In genomic region chr16:85369741-85370528, GRCh38 we compare ENCODE assay signal across 8 cellular contexts.
DNase-seq lines count a peak whose midpoint lies in the region; ATAC-seq, FAIRE-seq and TF ChIP-seq lines count a peak whose summit lies in the region.

No MANE protein-coding gene starts in this region.

- H4K20me1 ChIP-seq in DOHH2 (ENCODE audit: control insufficient read depth, insufficient read depth, low read depth, low read length): no peaks in the 10 kb centered on the region
- no peaks in the 10 kb centered on the region for H4K20me1 ChIP-seq in endothelial cell of umbilical vein (replicated peaks; ENCODE audit: control insufficient read depth, extremely low read depth, insufficient read depth, low read length)

- H3F3A ChIP-seq in DOHH2 (ENCODE audit: control insufficient read depth, insufficient read depth): no peaks in the 10 kb centered on the region

- no peak overlapping the region for H3K9ac ChIP-seq in endothelial cell of umbilical vein (replicated peaks; ENCODE audit: extremely low read depth, insufficient read depth, low read length)

- 0 out of 2 replicates have a peak, but pooled peaks cover 2% of the 10 kb centered on the region for H3K4me1 ChIP-seq in DOHH2 (ENCODE audit: control insufficient read depth, low read length)
- no peaks in the 10 kb centered on the region for H3K4me1 ChIP-seq in endothelial cell of umbilical vein (ENCODE audit: control insufficient read depth, extremely low read depth, insufficient read depth, low read length)
- H3K4me1 ChIP-seq in tibial nerve: peaks cover 0 to 97% (median 24%) of the 10 kb centered on the region in 4 donors

- FAIRE-seq in endothelial cell of umbilical vein (lab: Jason Lieb, UNC): peak; percentile 81

- H3K79me2 ChIP-seq in DOHH2 (ENCODE audit: control insufficient read depth, low read length): no peaks in the 10 kb centered on the region
- H3K79me2 ChIP-seq in endothelial cell of umbilical vein (ENCODE audit: control insufficient read depth, insufficient read depth, low read length): no peaks in the 10 kb centered on the region

- H3K27me3 Mint-ChIP-seq in activated CD8-positive, alpha-beta T cell treated with anti-CD3 and anti-CD28 coated beads for 36 hours: no peaks in the 10 kb centered on the region
- H3K27me3 Mint-ChIP-seq in natural killer cell (ENCODE audit: low read depth in 2 of 2): no peaks in the 10 kb centered on the region

- TF ChIP-seq POLR2A in endothelial cell of umbilical vein (IDR thresholded peaks at IDR 0.05; ENCODE audit: low read depth, low read length) (no peak), tibial nerve (IDR thresholded peaks at IDR 0.05) (no peak), GM18505 (IDR thresholded peaks at IDR 0.05; ENCODE audit: borderline replicate concordance, extremely low read depth, insufficient read depth, insufficient read length) (no peak)

- H3K4me2 ChIP-seq in DOHH2 (ENCODE audit: low read length) (no peak overlapping the region), endothelial cell of umbilical vein (ENCODE audit: insufficient read depth, low read length) (no peak overlapping the region)

- H3K9me3 ChIP-seq in DOHH2 (ENCODE audit: control insufficient read depth, insufficient read depth, low read length) (no peaks in the 10 kb centered on the region), endothelial cell of umbilical vein (replicated peaks; ENCODE audit: control insufficient read depth, insufficient read depth, low read length) (no peaks in the 10 kb centered on the region), tibial nerve (no peaks in the 10 kb centered on the region)

- H3K27ac ChIP-seq in DOHH2 (ENCODE audit: low read depth, low read length) (no peak overlapping the region), endothelial cell of umbilical vein (ENCODE audit: insufficient read depth, low read depth, low read length) (no peak overlapping the region), tibial nerve (peak overlapping the region; percentile 19 to 89 (median 78))

- CTCF ChIA-PET in activated CD8-positive, alpha-beta T cell treated with anti-CD3 and anti-CD28 coated beads for 36 hours (lab: Charles Lee): interaction anchor here (1.2 to 2.7 kb wide), 6 partner anchors 8 to 347 kb away, joined by 3 to 9 read pairs (median 4); no protein-coding TSS in a partner anchor
- CTCF ChIA-PET in endothelial cell of umbilical vein (lab: Charles Lee): interaction anchor here (0.8 to 3.3 kb wide), 8 partner anchors 10 to 255 kb away, joined by 3 to 22 read pairs (median 5); no protein-coding TSS in a partner anchor

- POLR2A ChIA-PET in activated CD8-positive, alpha-beta T cell treated with anti-CD3 and anti-CD28 coated beads for 36 hours (lab: Charles Lee): no interaction called here
- POLR2A ChIA-PET in endothelial cell of umbilical vein (lab: Charles Lee): no interaction called here

- H3K36me3 Mint-ChIP-seq in activated CD8-positive, alpha-beta T cell treated with anti-CD3 and anti-CD28 coated beads for 36 hours (ENCODE audit: low read depth): no peaks in the 10 kb centered on the region
- H3K36me3 Mint-ChIP-seq in natural killer cell: no peaks in the 10 kb centered on the region

- dilution Hi-C loops in endothelial cell of umbilical vein (cut with MboI; ENCODE audit: extremely low pct_ligation_motif_present, low sequenced_read_pairs): no loop called here

- H3K4me3 ChIP-seq in DOHH2 (ENCODE audit: low read length): no peak overlapping the region
- no peak overlapping the region for H3K4me3 ChIP-seq in endothelial cell of umbilical vein (replicated peaks in 1 of 3; ENCODE audit: insufficient read depth in 1 of 3, low read depth in 1 of 3, low read length in 3 of 3)
- no peak overlapping the region for H3K4me3 ChIP-seq in tibial nerve

- H3K36me3 ChIP-seq in DOHH2 (ENCODE audit: control insufficient read depth, low read length) (no peaks in the 10 kb centered on the region), endothelial cell of umbilical vein (ENCODE audit: control insufficient read depth in 2 of 2, extremely low read depth in 1 of 2, insufficient read depth in 2 of 2, low read length in 2 of 2) (no peaks in the 10 kb centered on the region), tibial nerve (no peaks in the 10 kb centered on the region)

- H3K9me2 ChIP-seq in DOHH2 (replicated peaks; ENCODE audit: control insufficient read depth, low read length): no peaks in the 10 kb centered on the region

- H3K9me3 Mint-ChIP-seq in activated CD8-positive, alpha-beta T cell treated with anti-CD3 and anti-CD28 coated beads for 36 hours: no peaks in the 10 kb centered on the region
- H3K9me3 Mint-ChIP-seq in natural killer cell: no peaks in the 10 kb centered on the region

- DNase-seq in LHCN-M2 (ENCODE audit: low read depth) (peak; percentile 36), endothelial cell of umbilical vein (ENCODE audit: low read depth, low spot score) (no peak), natural killer cell (peak; percentile 54), tibial nerve (ENCODE audit: low spot score in 2 of 2) (peak; percentile 44 to 70)
- peak; percentile 72 for DNase-seq in activated CD8-positive, alpha-beta T cell treated with anti-CD3 and anti-CD28 coated beads for 36 hours

- no peak overlapping the region for H3K27ac Mint-ChIP-seq in activated CD8-positive, alpha-beta T cell treated with anti-CD3 and anti-CD28 coated beads for 36 hours
- no peak overlapping the region for H3K27ac Mint-ChIP-seq in natural killer cell

- no TSS peak for BruUV-seq in endothelial cell of umbilical vein (replicated peaks; lab: Mats Ljungman, UMichigan)

- H2AFZ ChIP-seq in endothelial cell of umbilical vein (ENCODE audit: low read depth, low read length): no peak overlapping the region

- H3K9me1 ChIP-seq in endothelial cell of umbilical vein (replicated peaks; ENCODE audit: control insufficient read depth, extremely low read depth, insufficient read depth, low read length): no peaks in the 10 kb centered on the region

- intact Hi-C loops in activated CD8-positive, alpha-beta T cell treated with anti-CD3 and anti-CD28 coated beads for 36 hours (cut with micrococcal nuclease): no loop called here
- intact Hi-C loops in endothelial cell of umbilical vein (cut with micrococcal nuclease): loop anchor here (1.0 kb wide), 1 partner anchor 240 kb away; no protein-coding TSS in a partner anchor
- intact Hi-C loops in natural killer cell (cut with micrococcal nuclease): loop anchor here (5.0 kb wide), 1 partner anchor 347 kb away; no protein-coding TSS in a partner anchor

- peaks cover 10% of the 10 kb centered on the region for H3K4me1 Mint-ChIP-seq in activated CD8-positive, alpha-beta T cell treated with anti-CD3 and anti-CD28 coated beads for 36 hours (ENCODE audit: low read depth)
- no peaks in the 10 kb centered on the region for H3K4me1 Mint-ChIP-seq in natural killer cell

- no peak overlapping the region for H3K4me3 Mint-ChIP-seq in activated CD8-positive, alpha-beta T cell treated with anti-CD3 and anti-CD28 coated beads for 36 hours
- no peak overlapping the region for H3K4me3 Mint-ChIP-seq in natural killer cell

- WGBS in tibial nerve, 2 donors: 54 to 55% methylated on average over 18 to 19 of the region's 20 CpGs

- TF ChIP-seq EP300 in tibial nerve (IDR thresholded peaks at IDR 0.05): no peak

- no peaks in the 10 kb centered on the region for H3K27me3 ChIP-seq in DOHH2 (ENCODE audit: control insufficient read depth, low read length)
- H3K27me3 ChIP-seq in endothelial cell of umbilical vein (ENCODE audit: control insufficient read depth in 2 of 2, insufficient read depth in 2 of 2, low read length in 2 of 2): no peaks in the 10 kb centered on the region
- no peaks in the 10 kb centered on the region for H3K27me3 ChIP-seq in tibial nerve

- peak; percentile 60 for ATAC-seq in activated CD8-positive, alpha-beta T cell treated with anti-CD3 and anti-CD28 coated beads for 36 hours
- ATAC-seq in natural killer cell: peak in 2 of 3 donors; percentile 73 to 74
- no peak for ATAC-seq in GM18505 (IDR thresholded peaks at IDR 0.05; ENCODE audit: unreplicated experiment)
- ATAC-seq in GM18520 (IDR thresholded peaks at IDR 0.05; ENCODE audit: unreplicated experiment): no peak

- TF ChIP-seq CTCF in DOHH2 (IDR thresholded peaks at IDR 0.05; ENCODE audit: low read depth, low read length, poor library complexity, severe bottlenecking) (peak; percentile 96), endothelial cell of umbilical vein (IDR thresholded peaks at IDR 0.05; ENCODE audit: extremely low read depth in 1 of 2, insufficient read depth in 1 of 2, low read depth in 1 of 2, low read length in 2 of 2) (peak; percentile 75 to 87), natural killer cell (IDR thresholded peaks at IDR 0.05) (peak; percentile 71), tibial nerve (IDR thresholded peaks at IDR 0.05) (peak; percentile 77 to 89 (median 81))
- TF ChIP-seq CTCF in activated CD8-positive, alpha-beta T cell treated with anti-CD3 and anti-CD28 coated beads for 36 hours (IDR thresholded peaks at IDR 0.05): peak; percentile 91

TF ChIP-seq in endothelial cell of umbilical vein, 7 proteins besides CTCF, POLR2A, EP300 and RAD21:
- TF ChIP-seq JUN (IDR thresholded peaks at IDR 0.05; ENCODE audit: borderline replicate concordance, insufficient read depth, insufficient read length, low read depth) (no peak), EZH2 (IDR thresholded peaks at IDR 0.05; ENCODE audit: borderline replicate concordance, low read depth, low read length, severe bottlenecking) (no peak), GATA2 (IDR thresholded peaks at IDR 0.05; ENCODE audit: insufficient read depth, insufficient read length, low read depth, low read length) (no peak), MAX (IDR thresholded peaks at IDR 0.05; ENCODE audit: insufficient read depth, insufficient read length) (no peak), FOS (IDR thresholded peaks at IDR 0.05; ENCODE audit: borderline replicate concordance, insufficient read depth, low read length) (no peak), MYC (IDR thresholded peaks at IDR 0.05; ENCODE audit: low read depth, low read length) (no peak), POLR2AphosphoS5 (IDR thresholded peaks at IDR 0.05; ENCODE audit: insufficient read depth, low read depth, low read length) (no peak)

Comparison
In these comparisons a context has a peak if more than half of its experiments do, and no peak if none do; other contexts are left out.
1. H3K27ac ChIP-seq: peak in tibial nerve (4 of 4); none in DOHH2 (single experiment) and endothelial cell of umbilical vein (single experiment).
2. ATAC-seq: peak in activated CD8-positive, alpha-beta T cell treated with anti-CD3 and anti-CD28 coated beads for 36 hours (single experiment) and natural killer cell (2 of 3); none in GM18505 (single experiment) and GM18520 (single experiment).
3. Peak in every context shown above with its lines, with median percentiles within 50 percentile points of each other: CTCF ChIP-seq.